Comparison of ENCODE assay signal across 18 cellular contexts in the genomic region with DNA sequence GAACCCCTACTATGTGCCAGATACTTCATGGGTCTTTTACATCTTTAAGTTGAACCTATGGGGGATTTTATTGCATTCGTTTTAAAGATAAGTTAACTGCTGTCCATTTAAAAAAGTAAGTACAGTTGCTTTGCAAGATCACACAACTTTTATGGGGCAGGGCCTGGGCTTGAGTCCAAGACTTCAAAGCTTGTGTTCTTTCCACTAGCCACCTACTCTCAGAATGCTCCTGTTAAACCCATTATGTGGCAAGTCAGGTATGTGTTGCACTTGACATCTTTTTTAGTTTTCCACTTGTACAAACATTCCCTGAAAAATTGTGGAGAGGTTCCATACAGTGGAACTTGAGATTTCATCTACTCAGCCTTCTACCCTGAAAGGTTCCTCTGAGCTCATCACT.
"Had no signal": no experiment of that assay in that cellular context is flagged by ENCODE, and none has a peak within 500 bp of the region (broad histone marks: within the 10 kb centered on the region; RNA-seq: fewer than 3 reads in every experiment).

No MANE protein-coding gene starts in this region.

- H3K36me3 ChIP-seq: brain microvascular endothelial cell, suprapubic skin, upper lobe of left lung had no signal

- ATAC-seq: activated CD8-positive, alpha-beta T cell treated with anti-CD3 and anti-CD28 coated beads, Interleukin-2, amount 10 ng/mL, durations not matched to agents 7 days and 5 days; activated T-cell treated with anti-CD3 and anti-CD28 coated beads, Interleukin-2, amount 50 U/mL, for 72 hours; foreskin keratinocyte; sciatic nerve; stimulated activated naive CD8-positive, alpha-beta T cell treated with anti-CD3 and anti-CD28 coated beads, Interleukin-15, Interleukin-2, amounts not matched to agents 100 U/mL and 50 U/mL, for 24 hours had no signal

- FAIRE-seq: TTC549 had no signal

- H3K9me3 ChIP-seq: suprapubic skin, upper lobe of left lung had no signal

- H3K4me3 ChIP-seq: suprapubic skin, upper lobe of left lung had no signal

- H3K27me3 ChIP-seq: brain microvascular endothelial cell, foreskin keratinocyte, suprapubic skin, upper lobe of left lung had no signal

- H3K27ac ChIP-seq: brain microvascular endothelial cell, foreskin keratinocyte, suprapubic skin, upper lobe of left lung had no signal

- DNase-seq: activated B cell treated with CpG ODN at 0.5 μM for 24 hours; activated CD4-positive, alpha-beta T cell treated with anti-CD3 and anti-CD28 coated beads, Interleukin-2, amount 10 ng/mL, durations not matched to agents 24 days and 14 days; activated CD8-positive, alpha-beta memory T cell treated with anti-CD3 and anti-CD28 coated beads, Interleukin-2, amount 50 U/mL, for 4 hours; activated CD8-positive, alpha-beta T cell treated with anti-CD3 and anti-CD28 coated beads, Interleukin-2, amount 10 ng/mL, durations not matched to agents 7 days and 5 days; activated gamma-delta T cell treated with Interleukin-2 at 50 U/mL for 16 hours; activated T-cell treated with anti-CD3 and anti-CD28 coated beads, Interleukin-2, amount 50 U/mL, for 72 hours; amniotic stem cell; brain microvascular endothelial cell; cortex of kidney; effector CD4-positive, alpha-beta T cell; foreskin keratinocyte; glutamatergic neuron; hypothalamus; stimulated activated naive CD8-positive, alpha-beta T cell treated with anti-CD3 and anti-CD28 coated beads, Interleukin-15, Interleukin-2, amounts not matched to agents 100 U/mL and 50 U/mL, for 24 hours had no signal
